In genomic region chr2:120474486-120474885, GRCh38 we compare ENCODE assay signal across 17 cellular contexts.
"Had no signal": no experiment of that assay in that cellular context is flagged by ENCODE, and none has a peak within 500 bp of the region (broad histone marks: within the 10 kb centered on the region; RNA-seq: fewer than 3 reads in every experiment).

No MANE protein-coding gene starts in this region.

- H3K27me3 ChIP-seq: esophagus muscularis mucosa, hepatocyte, vagina had no signal

- H2AFZ ChIP-seq: hepatocyte had no signal

- H3K4me1 Mint-ChIP-seq: neural crest cell had no signal

- H3K9me3 Mint-ChIP-seq: T-helper 1 cell treated with Interleukin-12 subunit alpha and Interleukin-12 subunit beta and Interleukin-4 antibody, amounts not matched to agents 30 μg/mL and 1 μg/mL, for 36 hours had no signal

- H3K27ac ChIP-seq: esophagus muscularis mucosa, hepatocyte, tibial nerve had no signal

- H3K79me2 ChIP-seq: hepatocyte had no signal

- H3K36me3 ChIP-seq: esophagus muscularis mucosa, tibial nerve, vagina had no signal

- H3K27ac Mint-ChIP-seq: T-helper 1 cell treated with Interleukin-12 subunit alpha and Interleukin-12 subunit beta and Interleukin-4 antibody, amounts not matched to agents 30 μg/mL and 1 μg/mL, for 36 hours had no signal

- ATAC-seq: activated CD4-positive, CD25-positive, alpha-beta regulatory T cell treated with anti-CD3 and anti-CD28 coated beads, Interleukin-2, amount 50 U/mL, for 24 hours; activated T-cell treated with anti-CD3 and anti-CD28 coated beads, Interleukin-2, amount 50 U/mL, for 4 hours; left cardiac atrium had no signal

- H3K4me3 Mint-ChIP-seq: activated T-cell treated with anti-CD3 and anti-CD28 coated beads, Interleukin-2, amount 50 U/mL, for 4 hours; neural crest cell; T-helper 1 cell treated with Interleukin-12 subunit alpha and Interleukin-12 subunit beta and Interleukin-4 antibody, amounts not matched to agents 30 μg/mL and 1 μg/mL, for 36 hours had no signal

- DNase-seq: activated CD4-positive, alpha-beta T cell treated with anti-CD3 and anti-CD28 coated beads, Interleukin-2, amount 50 U/mL, for 1 hour; activated CD8-positive, alpha-beta memory T cell treated with anti-CD3 and anti-CD28 coated beads, Interleukin-2, amount 50 U/mL, for 4 hours; activated naive CD4-positive, alpha-beta T cell treated with anti-CD3 and anti-CD28 coated beads, Interleukin-2, amount 50 U/mL, for 16 hours; activated T-cell treated with anti-CD3 and anti-CD28 coated beads, Interleukin-2, amount 50 U/mL, for 4 hours; cerebellar nuclear complex; cortex of kidney; left cardiac atrium; stimulated activated CD4-positive, alpha-beta T cell treated with anti-CD3 and anti-CD28 coated beads, Interleukin-1b, Interleukin-23, amount 100 ng/mL, for 48 hours; stimulated activated CD8-positive, alpha-beta memory T cell treated with anti-CD3 and anti-CD28 coated beads, Interleukin-4, amount 100 ng/mL, for 48 hours; stimulated activated naive CD4-positive, alpha-beta T cell had no signal

- H3K4me3 ChIP-seq: esophagus muscularis mucosa, hepatocyte, tibial nerve, vagina had no signal

- H3K4me2 ChIP-seq: hepatocyte had no signal

- H3K9me3 ChIP-seq: vagina had no signal
